ENCODE assay signal across 39 cellular contexts in the genomic region with DNA sequence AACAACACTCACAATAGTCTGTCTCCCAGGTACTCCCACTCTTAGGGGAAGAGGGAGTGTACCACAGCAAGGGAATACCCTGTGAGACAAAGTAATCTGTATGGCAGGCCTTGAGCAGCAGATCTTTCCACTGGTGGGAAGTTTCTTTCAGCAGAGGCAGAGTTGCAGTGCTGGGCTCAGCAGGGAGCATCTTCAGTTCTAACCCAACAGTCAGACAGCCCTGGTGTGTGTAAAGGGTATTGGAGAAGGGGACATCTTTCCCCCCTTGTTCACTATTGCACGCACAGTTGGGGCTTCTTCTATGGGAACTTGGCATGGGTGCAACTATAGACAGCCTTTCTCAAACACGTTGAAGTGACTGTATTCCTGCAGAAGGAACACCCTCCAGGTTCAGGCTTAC.
"Had no signal": no experiment of that assay in that cellular context is flagged by ENCODE, and none has a peak within 500 bp of the region (broad histone marks: within the 10 kb centered on the region; RNA-seq: fewer than 3 reads in every experiment).

No MANE protein-coding gene starts in this region.

- H3K4me3 ChIP-seq: adrenal gland, ascending aorta, body of pancreas, breast epithelium, cardiac muscle cell had no signal

- H3K4me3 Mint-ChIP-seq: activated naive CD4-positive, alpha-beta T cell treated with anti-CD3 and anti-CD28 coated beads for 36 hours; activated naive CD4-positive, alpha-beta T cell treated with anti-CD3 and anti-CD28 coated beads, Interleukin-2, amount 10 ng/mL, durations not matched to agents 7 days and 5 days; activated naive CD4-positive, alpha-beta T cell treated with anti-CD3 and anti-CD28 coated beads, Interleukin-2, amount 50 U/mL, for 24 hours; activated naive CD8-positive, alpha-beta T cell; activated naive CD8-positive, alpha-beta T cell treated with anti-CD3 and anti-CD28 coated beads for 36 hours; activated naive CD8-positive, alpha-beta T cell treated with anti-CD3 and anti-CD28 coated beads, Interleukin-2, amount 10 ng/mL, durations not matched to agents 7 days and 5 days; activated naive CD8-positive, alpha-beta T cell treated with anti-CD3 and anti-CD28 coated beads, Interleukin-2, amount 50 U/mL, for 24 hours; activated T-cell treated with anti-CD3 and anti-CD28 coated beads, Interleukin-2, amount 50 U/mL, for 24 hours; activated T-cell treated with anti-CD3 and anti-CD28 coated beads, Interleukin-2, amount 50 U/mL, for 4 hours; activated T-cell treated with anti-CD3 and anti-CD28 coated beads, Interleukin-2, amount 50 U/mL, for 72 hours; activated T-helper 1 cell treated with anti-CD3 and anti-CD28 coated beads, Interleukin-12 subunit alpha, Interleukin-12 subunit beta, Interleukin-2, Interleukin-4 antibody, amounts not matched to agents 30 ng/mL and 10 ng/mL and 1 ng/mL, durations not matched to agents 14 hours and 24 hours and 36 hours; brain; central memory CD8-positive, alpha-beta T cell had no signal

- FAIRE-seq: astrocyte, bronchial epithelial cell had no signal

- H3K4me1 Mint-ChIP-seq: activated naive CD4-positive, alpha-beta T cell treated with anti-CD3 and anti-CD28 coated beads, Interleukin-2, amount 10 ng/mL, durations not matched to agents 7 days and 5 days; activated naive CD4-positive, alpha-beta T cell treated with anti-CD3 and anti-CD28 coated beads, Interleukin-2, amount 50 U/mL, for 24 hours; activated naive CD8-positive, alpha-beta T cell treated with anti-CD3 and anti-CD28 coated beads for 36 hours; activated naive CD8-positive, alpha-beta T cell treated with anti-CD3 and anti-CD28 coated beads, Interleukin-2, amount 10 ng/mL, durations not matched to agents 7 days and 5 days; activated naive CD8-positive, alpha-beta T cell treated with anti-CD3 and anti-CD28 coated beads, Interleukin-2, amount 50 U/mL, for 24 hours; central memory CD8-positive, alpha-beta T cell had no signal

- H3K27me3 Mint-ChIP-seq: activated naive CD8-positive, alpha-beta T cell treated with anti-CD3 and anti-CD28 coated beads for 36 hours had no signal

- H3K36me3 ChIP-seq: adrenal gland, ascending aorta, brain microvascular endothelial cell, breast epithelium, cardiac muscle cell had no signal

- DNase-seq: activated effector memory CD4-positive, alpha-beta T cell treated with anti-CD3 and anti-CD28 coated beads, Interleukin-2, amount 50 U/mL, for 16 hours; activated effector memory CD4-positive, alpha-beta T cell treated with Interleukin-2 at 50 U/mL for 16 hours; activated gamma-delta T cell; activated gamma-delta T cell treated with Interleukin-2 at 50 U/mL for 16 hours; activated naive CD4-positive, alpha-beta T cell; activated naive CD4-positive, alpha-beta T cell treated with anti-CD3 and anti-CD28 coated beads for 36 hours; activated naive CD4-positive, alpha-beta T cell treated with anti-CD3 and anti-CD28 coated beads, Interleukin-2, amount 10 ng/mL, durations not matched to agents 7 days and 5 days; activated naive CD4-positive, alpha-beta T cell treated with anti-CD3 and anti-CD28 coated beads, Interleukin-2, amount 50 U/mL, for 16 hours; activated naive CD4-positive, alpha-beta T cell treated with Interleukin-2 at 50 U/mL for 16 hours; activated naive CD8-positive, alpha-beta T cell treated with anti-CD3 and anti-CD28 coated beads for 36 hours; activated naive CD8-positive, alpha-beta T cell treated with anti-CD3 and anti-CD28 coated beads, Interleukin-2, amount 10 ng/mL, durations not matched to agents 7 days and 5 days; activated naive CD8-positive, alpha-beta T cell treated with anti-CD3 and anti-CD28 coated beads, Interleukin-2, amount 50 U/mL, for 24 hours; activated T-cell treated with anti-CD3 and anti-CD28 coated beads, Interleukin-2, amount 50 U/mL, for 1 hour; activated T-cell treated with anti-CD3 and anti-CD28 coated beads, Interleukin-2, amount 50 U/mL, for 24 hours; activated T-cell treated with anti-CD3 and anti-CD28 coated beads, Interleukin-2, amount 50 U/mL, for 4 hours; activated T-cell treated with anti-CD3 and anti-CD28 coated beads, Interleukin-2, amount 50 U/mL, for 48 hours; activated T-cell treated with anti-CD3 and anti-CD28 coated beads, Interleukin-2, amount 50 U/mL, for 72 hours; adrenal gland; amniotic stem cell; amygdala; anterior cingulate cortex; aorta; body of pancreas; brain microvascular endothelial cell; caudate nucleus; central memory CD4-positive, alpha-beta T cell; cerebellar nuclear complex had no signal

- H3K27ac ChIP-seq: adrenal gland, ascending aorta, body of pancreas, brain microvascular endothelial cell, breast epithelium, cardiac muscle cell had no signal

- H3K27me3 ChIP-seq: adrenal gland, ascending aorta, body of pancreas, brain microvascular endothelial cell, breast epithelium, cardiac muscle cell had no signal

- H3K36me3 Mint-ChIP-seq: activated naive CD4-positive, alpha-beta T cell treated with anti-CD3 and anti-CD28 coated beads, Interleukin-2, amount 10 ng/mL, durations not matched to agents 7 days and 5 days; activated naive CD4-positive, alpha-beta T cell treated with anti-CD3 and anti-CD28 coated beads, Interleukin-2, amount 50 U/mL, for 72 hours; activated naive CD8-positive, alpha-beta T cell; activated naive CD8-positive, alpha-beta T cell treated with anti-CD3 and anti-CD28 coated beads for 36 hours; activated naive CD8-positive, alpha-beta T cell treated with anti-CD3 and anti-CD28 coated beads, Interleukin-2, amount 10 ng/mL, durations not matched to agents 7 days and 5 days; brain had no signal

- H3K27ac Mint-ChIP-seq: activated naive CD4-positive, alpha-beta T cell treated with anti-CD3 and anti-CD28 coated beads for 36 hours; activated naive CD4-positive, alpha-beta T cell treated with anti-CD3 and anti-CD28 coated beads, Interleukin-2, amount 10 ng/mL, durations not matched to agents 7 days and 5 days; activated naive CD4-positive, alpha-beta T cell treated with anti-CD3 and anti-CD28 coated beads, Interleukin-2, amount 50 U/mL, for 24 hours; activated naive CD4-positive, alpha-beta T cell treated with anti-CD3 and anti-CD28 coated beads, Interleukin-2, amount 50 U/mL, for 72 hours; activated naive CD8-positive, alpha-beta T cell; activated naive CD8-positive, alpha-beta T cell treated with anti-CD3 and anti-CD28 coated beads for 36 hours; activated naive CD8-positive, alpha-beta T cell treated with anti-CD3 and anti-CD28 coated beads, Interleukin-2, amount 10 ng/mL, durations not matched to agents 7 days and 5 days; activated naive CD8-positive, alpha-beta T cell treated with anti-CD3 and anti-CD28 coated beads, Interleukin-2, amount 50 U/mL, for 24 hours; activated T-cell treated with anti-CD3 and anti-CD28 coated beads, Interleukin-2, amount 50 U/mL, for 24 hours; activated T-cell treated with anti-CD3 and anti-CD28 coated beads, Interleukin-2, amount 50 U/mL, for 72 hours; activated T-helper 1 cell treated with anti-CD3 and anti-CD28 coated beads, Interleukin-12 subunit alpha, Interleukin-12 subunit beta, Interleukin-2, Interleukin-4 antibody, amounts not matched to agents 30 ng/mL and 10 ng/mL and 1 ng/mL, durations not matched to agents 14 hours and 24 hours and 36 hours; activated T-helper 2 cell treated with anti-CD3 and anti-CD28 coated beads, Interferon-gamma antibody, Interleukin-2, Interleukin-4, amounts not matched to agents 10 μg/mL and 5 μg/mL and 100 μg/mL, durations not matched to agents 14 hours and 24 hours and 36 hours; brain had no signal

- H3K4me1 ChIP-seq: adrenal gland, ascending aorta, body of pancreas, breast epithelium had no signal

- H3K9me3 ChIP-seq: adrenal gland, ascending aorta, body of pancreas had no signal

- H3K9me3 Mint-ChIP-seq: activated naive CD8-positive, alpha-beta T cell treated with anti-CD3 and anti-CD28 coated beads, Interleukin-2, amount 50 U/mL, for 24 hours; activated T-cell treated with anti-CD3 and anti-CD28 coated beads, Interleukin-2, amount 50 U/mL, for 4 hours; activated T-helper 1 cell treated with anti-CD3 and anti-CD28 coated beads, Interleukin-12 subunit alpha, Interleukin-12 subunit beta, Interleukin-2, Interleukin-4 antibody, amounts not matched to agents 30 ng/mL and 10 ng/mL and 1 ng/mL, durations not matched to agents 14 hours and 24 hours and 36 hours; central memory CD8-positive, alpha-beta T cell had no signal

- ATAC-seq: activated naive CD4-positive, alpha-beta T cell treated with anti-CD3 and anti-CD28 coated beads, Interleukin-2, amount 50 U/mL, for 72 hours; activated naive CD8-positive, alpha-beta T cell treated with anti-CD3 and anti-CD28 coated beads, Interleukin-2, amount 50 U/mL, for 24 hours; activated T-cell treated with anti-CD3 and anti-CD28 coated beads, Interleukin-2, amount 50 U/mL, for 4 hours; activated T-cell treated with anti-CD3 and anti-CD28 coated beads, Interleukin-2, amount 50 U/mL, for 72 hours; body of pancreas had no signal
